Comparison of ENCODE assay signal across 13 cellular contexts in the genomic region with DNA sequence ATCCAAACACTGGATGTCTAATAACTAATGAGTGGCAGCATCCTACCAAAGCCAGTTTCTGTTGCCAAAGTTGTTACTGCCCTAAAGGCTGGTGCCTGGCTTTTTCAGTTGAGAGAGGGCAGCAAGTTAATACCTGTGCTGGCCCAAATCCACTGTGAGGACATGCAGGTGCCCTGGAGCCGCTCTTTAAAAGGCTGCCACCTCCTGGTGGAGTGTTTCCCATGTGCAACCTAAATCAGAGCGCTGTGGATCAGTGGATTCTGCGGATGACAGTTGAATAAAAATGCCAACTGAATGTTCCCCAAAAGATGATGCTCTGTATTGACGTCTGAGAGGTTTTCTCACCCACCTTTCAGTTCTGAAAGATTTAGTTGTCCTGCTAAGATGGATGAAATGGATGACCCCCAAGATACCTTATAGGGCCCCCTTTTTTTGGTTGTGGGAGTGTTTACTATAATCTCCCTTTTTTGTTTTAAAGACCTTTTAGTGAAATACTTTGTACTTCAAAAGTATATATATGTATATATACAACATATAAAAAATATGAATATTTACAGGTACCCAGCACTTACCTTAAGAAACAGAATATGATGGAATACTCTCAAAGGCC.
A peak's percentile ranks its signal among the peaks of the same experiment; 100 is the strongest.
DNase-seq lines count a peak whose midpoint lies in the region; ATAC-seq and TF ChIP-seq lines count a peak whose summit lies in the region.
"Had no signal": no experiment of that assay in that cellular context is flagged by ENCODE, and none has a peak within 500 bp of the region (broad histone marks: within the 10 kb centered on the region; RNA-seq: fewer than 3 reads in every experiment).

No MANE protein-coding gene starts in this region.

- H3K4me3 ChIP-seq in NB4 (ENCODE audit: low read depth, low read length) = no peak overlapping the region
- H3K4me3 ChIP-seq in epithelial cell of esophagus (ENCODE audit: low read length) = no peak overlapping the region
- H3K4me3 ChIP-seq in GM23248 = no peak overlapping the region
- H3K4me3 ChIP-seq: HAP-1 had no signal

- H3K9ac ChIP-seq in GM23248 = no peak overlapping the region

- H3K4me1 ChIP-seq in GM23248 (ENCODE audit: insufficient read depth) = no peaks in the 10 kb centered on the region
- H3K4me1 ChIP-seq: HAP-1 had no signal

- H3K4me3 Mint-ChIP-seq in activated CD4-positive, alpha-beta memory T cell treated with anti-CD3 and anti-CD28 coated beads for 36 hours = no peak overlapping the region
- H3K4me3 Mint-ChIP-seq in activated CD4-positive, alpha-beta memory T cell treated with anti-CD3 and anti-CD28 coated beads, Interleukin-2, amount 10 ng/mL, durations not matched to agents 7 days and 5 days = no peak overlapping the region
- H3K4me3 Mint-ChIP-seq in progenitor cell of endocrine pancreas (ENCODE audit: low read depth) = no peak overlapping the region
- no peak overlapping the region for H3K4me3 Mint-ChIP-seq in CD14-positive monocyte
- H3K4me3 Mint-ChIP-seq: CD4-positive, CD25-positive, alpha-beta regulatory T cell had no signal

- TF ChIP-seq POLR2A in NB4 (IDR thresholded peaks at IDR 0.05; ENCODE audit: extremely low read depth, insufficient read length) = no peak

- 75 to 85% methylated on average over 4 of the region's 4 CpGs for WGBS in GM23248 (ENCODE audit: low coverage in 1 of 2, low lambda C conversion rate in 2 of 2, missing lambda C conversion rate in 2 of 2), 2 experiments

- peaks cover 20% of the 10 kb centered on the region for H3K27me3 Mint-ChIP-seq in activated CD4-positive, alpha-beta memory T cell treated with anti-CD3 and anti-CD28 coated beads for 36 hours
- peaks cover 43% of the 10 kb centered on the region for H3K27me3 Mint-ChIP-seq in activated CD4-positive, alpha-beta memory T cell treated with anti-CD3 and anti-CD28 coated beads, Interleukin-2, amount 10 ng/mL, durations not matched to agents 7 days and 5 days
- H3K27me3 Mint-ChIP-seq in progenitor cell of endocrine pancreas (peaks cover 16% of the 10 kb centered on the region), CD14-positive monocyte (ENCODE audit: low read depth in 3 of 3) (peaks cover 15 to 23% (median 18%) of the 10 kb centered on the region in 3 donors)

- no peaks in the 10 kb centered on the region for H3K9me2 ChIP-seq in GM23248 (ENCODE audit: insufficient read depth)

- POLR2A ChIA-PET in activated CD4-positive, alpha-beta memory T cell treated with anti-CD3 and anti-CD28 coated beads for 36 hours (lab: Charles Lee) = no interaction called here
- POLR2A ChIA-PET in activated CD4-positive, alpha-beta memory T cell treated with anti-CD3 and anti-CD28 coated beads, Interleukin-2, amount 10 ng/mL, durations not matched to agents 7 days and 5 days (lab: Charles Lee) = no interaction called here

- in situ Hi-C loops in GM23248 (cut with MboI) = no loop called here

- H3K27me3 ChIP-seq in GM23248 (replicated peaks; ENCODE audit: insufficient read depth) = peaks cover 40% of the 10 kb centered on the region

- TF ChIP-seq CTCF in NB4 (IDR thresholded peaks at IDR 0.05; ENCODE audit: low read depth, low read length) = peak; percentile 22
- peak; percentile 65 for TF ChIP-seq CTCF in epithelial cell of esophagus (IDR thresholded peaks at IDR 0.05; ENCODE audit: insufficient read depth, low read depth, low read length, missing control alignments)
- peak; percentile 61 for TF ChIP-seq CTCF in progenitor cell of endocrine pancreas (IDR thresholded peaks at IDR 0.05; ENCODE audit: unreplicated experiment)
- TF ChIP-seq CTCF in CD14-positive monocyte (IDR thresholded peaks at IDR 0.05) = no peak

- no peak for ATAC-seq in HG02870 (IDR thresholded peaks at IDR 0.05; ENCODE audit: unreplicated experiment)
- ATAC-seq: left colon, right cardiac atrium had no signal

- no peak overlapping the region for H3K27ac Mint-ChIP-seq in activated CD4-positive, alpha-beta memory T cell treated with anti-CD3 and anti-CD28 coated beads for 36 hours
- no peak overlapping the region for H3K27ac Mint-ChIP-seq in activated CD4-positive, alpha-beta memory T cell treated with anti-CD3 and anti-CD28 coated beads, Interleukin-2, amount 10 ng/mL, durations not matched to agents 7 days and 5 days
- no peak overlapping the region for H3K27ac Mint-ChIP-seq in progenitor cell of endocrine pancreas
- H3K27ac Mint-ChIP-seq in CD14-positive monocyte = no peak overlapping the region
- H3K27ac Mint-ChIP-seq: CD4-positive, CD25-positive, alpha-beta regulatory T cell had no signal

- H2AFZ ChIP-seq in GM23248 = no peak overlapping the region

- no peaks in the 10 kb centered on the region for H3K79me2 ChIP-seq in GM23248 (ENCODE audit: insufficient read depth)

- no peaks in the 10 kb centered on the region for H3K4me1 Mint-ChIP-seq in activated CD4-positive, alpha-beta memory T cell treated with anti-CD3 and anti-CD28 coated beads for 36 hours (ENCODE audit: low read depth)
- no peaks in the 10 kb centered on the region for H3K4me1 Mint-ChIP-seq in activated CD4-positive, alpha-beta memory T cell treated with anti-CD3 and anti-CD28 coated beads, Interleukin-2, amount 10 ng/mL, durations not matched to agents 7 days and 5 days
- H3K4me1 Mint-ChIP-seq in progenitor cell of endocrine pancreas (ENCODE audit: low read depth) = peaks cover 2% of the 10 kb centered on the region
- H3K4me1 Mint-ChIP-seq in CD14-positive monocyte = no peaks in the 10 kb centered on the region
- H3K4me1 Mint-ChIP-seq: CD4-positive, CD25-positive, alpha-beta regulatory T cell had no signal

- intact Hi-C loops in activated CD4-positive, alpha-beta memory T cell treated with anti-CD3 and anti-CD28 coated beads for 36 hours (cut with micrococcal nuclease) = loop anchor here (1.0 to 5.0 kb wide), 2 partner anchors 21 to 197 kb away; no protein-coding TSS in a partner anchor
- intact Hi-C loops in CD14-positive monocyte (cut with micrococcal nuclease) = no loop called here

- DNase-seq in activated CD4-positive, alpha-beta memory T cell treated with anti-CD3 and anti-CD28 coated beads for 36 hours = peak; percentile 20
- DNase-seq in activated CD4-positive, alpha-beta memory T cell treated with anti-CD3 and anti-CD28 coated beads, Interleukin-2, amount 10 ng/mL, durations not matched to agents 7 days and 5 days = no peak
- DNase-seq in NB4 (ENCODE audit: low read depth) (no peak), epithelial cell of esophagus (ENCODE audit: low read depth) (peak; percentile 68), progenitor cell of endocrine pancreas (ENCODE audit: low spot score, unreplicated experiment) (peak; percentile 13), GM23248 (no peak), CD14-positive monocyte (ENCODE audit: low spot score) (no peak)
- DNase-seq: activated gamma-delta T cell, left colon, right cardiac atrium had no signal

- H3K27ac ChIP-seq in GM23248 = no peak overlapping the region

- no peak overlapping the region for H3K4me2 ChIP-seq in GM23248 (ENCODE audit: unreplicated experiment)

- CTCF ChIA-PET in activated CD4-positive, alpha-beta memory T cell treated with anti-CD3 and anti-CD28 coated beads for 36 hours (lab: Charles Lee) = no interaction called here
- CTCF ChIA-PET in activated CD4-positive, alpha-beta memory T cell treated with anti-CD3 and anti-CD28 coated beads, Interleukin-2, amount 10 ng/mL, durations not matched to agents 7 days and 5 days (lab: Charles Lee) = no interaction called here

- H3K36me3 Mint-ChIP-seq in activated CD4-positive, alpha-beta memory T cell treated with anti-CD3 and anti-CD28 coated beads for 36 hours = no peaks in the 10 kb centered on the region
- H3K36me3 Mint-ChIP-seq in activated CD4-positive, alpha-beta memory T cell treated with anti-CD3 and anti-CD28 coated beads, Interleukin-2, amount 10 ng/mL, durations not matched to agents 7 days and 5 days (ENCODE audit: low read depth) = no peaks in the 10 kb centered on the region
- H3K36me3 Mint-ChIP-seq in progenitor cell of endocrine pancreas (ENCODE audit: insufficient read depth) (no peaks in the 10 kb centered on the region), CD14-positive monocyte (no peaks in the 10 kb centered on the region)
- H3K36me3 Mint-ChIP-seq: CD4-positive, CD25-positive, alpha-beta regulatory T cell had no signal

- no peaks in the 10 kb centered on the region for H3K36me3 ChIP-seq in GM23248 (ENCODE audit: low read depth)
- H3K36me3 ChIP-seq: HAP-1 had no signal

- no peaks in the 10 kb centered on the region for H3K9me3 ChIP-seq in GM23248 (ENCODE audit: low read depth)
- H3K9me3 ChIP-seq: HAP-1 had no signal

- no peaks in the 10 kb centered on the region for H4K20me1 ChIP-seq in GM23248 (ENCODE audit: insufficient read depth)

- no peaks in the 10 kb centered on the region for H3K9me3 Mint-ChIP-seq in activated CD4-positive, alpha-beta memory T cell treated with anti-CD3 and anti-CD28 coated beads for 36 hours
- H3K9me3 Mint-ChIP-seq in activated CD4-positive, alpha-beta memory T cell treated with anti-CD3 and anti-CD28 coated beads, Interleukin-2, amount 10 ng/mL, durations not matched to agents 7 days and 5 days = no peaks in the 10 kb centered on the region
- H3K9me3 Mint-ChIP-seq in progenitor cell of endocrine pancreas (ENCODE audit: low read depth) = no peaks in the 10 kb centered on the region
- no peaks in the 10 kb centered on the region for H3K9me3 Mint-ChIP-seq in CD14-positive monocyte

- H3F3A ChIP-seq in GM23248 (ENCODE audit: insufficient read depth) = no peaks in the 10 kb centered on the region

Comparison
In these comparisons a context has a peak if more than half of its experiments do, and no peak if none do; other contexts are left out.
1. DNase-seq: peak in activated CD4-positive, alpha-beta memory T cell treated with anti-CD3 and anti-CD28 coated beads for 36 hours (single experiment), epithelial cell of esophagus (single experiment) and progenitor cell of endocrine pancreas (single experiment); none in activated CD4-positive, alpha-beta memory T cell treated with anti-CD3 and anti-CD28 coated beads, Interleukin-2, amount 10 ng/mL, durations not matched to agents 7 days and 5 days (single experiment), NB4 (single experiment), GM23248 (single experiment) and CD14-positive monocyte (single experiment).